Comparison of ENCODE assay signal across 10 cellular contexts in the genomic region with DNA sequence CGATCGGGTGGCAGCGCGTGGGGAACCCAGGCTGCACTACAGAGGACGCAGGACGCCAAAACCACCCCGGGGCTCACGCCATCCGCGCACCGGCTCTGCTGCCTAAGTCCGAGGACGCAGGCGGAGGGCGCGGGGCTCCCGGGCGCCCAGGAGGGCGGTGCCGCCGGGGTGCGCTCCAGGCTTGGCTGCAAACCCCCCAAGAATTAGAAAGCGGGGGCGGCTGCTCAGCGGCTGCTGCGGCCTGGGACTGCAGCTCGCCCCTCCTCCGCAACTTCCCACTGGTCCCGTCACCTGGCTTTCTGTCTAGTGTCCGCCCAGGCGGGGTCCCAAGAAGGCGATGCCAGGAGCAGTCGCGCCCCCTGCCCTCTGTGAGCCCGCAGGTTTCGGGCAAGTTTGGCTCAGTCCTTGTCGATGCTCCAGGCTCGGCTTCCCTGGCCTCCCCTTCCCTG. TPM values are rescaled to one million over a fixed set of nuclear protein-coding genes. Genes with fewer than 3 reads are reported as not detected.
A peak's percentile ranks its signal among the peaks of the same experiment; 100 is the strongest.
DNase-seq lines count a peak whose midpoint lies in the region; ATAC-seq and TF ChIP-seq lines count a peak whose summit lies in the region.
"Had no signal": no experiment of that assay in that cellular context is flagged by ENCODE, and none has a peak within 500 bp of the region (broad histone marks: within the 10 kb centered on the region; RNA-seq: fewer than 3 reads in every experiment).

No MANE protein-coding gene starts in this region.

- peaks cover 25% of the 10 kb centered on the region for H3K27me3 ChIP-seq in iPS-20b (ENCODE audit: insufficient read depth, low read length)

- peak overlapping the region; percentile 24; the same call in 1 of the 2 replicates for H3K9ac ChIP-seq in iPS-20b (ENCODE audit: low read depth, low read length)

- ATAC-seq in SK-N-SH treated with all-trans-retinoic acid at 6 μM for 48 hours (peak; percentile 19; the same call in 1 of the 3 replicates), sciatic nerve (peak; percentile 42)

- peak; percentile 19 for DNase-seq in NCI-H1092 treated with DMSO at 0.1 percent for 48 hours (lab: John Stamatoyannopoulos, UW)
- no peak for DNase-seq in NCI-H1092 (lab: John Stamatoyannopoulos, UW)
- DNase-seq in sciatic nerve (ENCODE audit: low spot score), result peak; percentile 52
- DNase-seq in GM10266 (ENCODE audit: extremely low spot score), result no peak
- DNase-seq in germinal center (ENCODE audit: low spot score), result no peak
- no peak for DNase-seq in A172 (ENCODE audit: low spot score)
- DNase-seq: activated T-cell treated with anti-CD3 and anti-CD28 coated beads for 4 hours, GOT3 had no signal

- no peaks in the 10 kb centered on the region for H3K9me3 ChIP-seq in iPS-20b (ENCODE audit: insufficient read depth, low read depth, low read length)

- H3K4me3 ChIP-seq in iPS-20b (ENCODE audit: low read length), result peak overlapping the region; percentile 73

- H3K27ac ChIP-seq in iPS-20b (ENCODE audit: low read length), result no peak overlapping the region

- no peaks in the 10 kb centered on the region for H3K36me3 ChIP-seq in iPS-20b (ENCODE audit: insufficient read depth, low read depth, low read length)

- intact Hi-C loops in sciatic nerve (cut with DNase I), result no loop called here

- TF ChIP-seq CTCF in GM10266 (IDR thresholded peaks at IDR 0.05; ENCODE audit: control insufficient read depth, insufficient read depth, low read depth, missing control alignments), result no peak

- H3K4me1 ChIP-seq in iPS-20b (ENCODE audit: insufficient read depth, low read length), result peaks cover 10% of the 10 kb centered on the region; the same call in 1 of the 2 replicates

TF ChIP-seq in SK-N-SH treated with all-trans-retinoic acid at 6 μM for 48 hours, 23 proteins besides CTCF, POLR2A, EP300 and RAD21:
- TF ChIP-seq, protein P1, sequence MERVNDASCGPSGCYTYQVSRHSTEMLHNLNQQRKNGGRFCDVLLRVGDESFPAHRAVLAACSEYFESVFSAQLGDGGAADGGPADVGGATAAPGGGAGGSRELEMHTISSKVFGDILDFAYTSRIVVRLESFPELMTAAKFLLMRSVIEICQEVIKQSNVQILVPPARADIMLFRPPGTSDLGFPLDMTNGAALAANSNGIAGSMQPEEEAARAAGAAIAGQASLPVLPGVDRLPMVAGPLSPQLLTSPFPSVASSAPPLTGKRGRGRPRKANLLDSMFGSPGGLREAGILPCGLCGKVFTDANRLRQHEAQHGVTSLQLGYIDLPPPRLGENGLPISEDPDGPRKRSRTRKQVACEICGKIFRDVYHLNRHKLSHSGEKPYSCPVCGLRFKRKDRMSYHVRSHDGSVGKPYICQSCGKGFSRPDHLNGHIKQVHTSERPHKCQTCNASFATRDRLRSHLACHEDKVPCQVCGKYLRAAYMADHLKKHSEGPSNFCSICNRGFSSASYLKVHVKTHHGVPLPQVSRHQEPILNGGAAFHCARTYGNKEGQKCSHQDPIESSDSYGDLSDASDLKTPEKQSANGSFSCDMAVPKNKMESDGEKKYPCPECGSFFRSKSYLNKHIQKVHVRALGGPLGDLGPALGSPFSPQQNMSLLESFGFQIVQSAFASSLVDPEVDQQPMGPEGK (CRISPR knock-in tag; IDR thresholded peaks at IDR 0.05; ENCODE audit: borderline replicate concordance), result no peak
- TF ChIP-seq ISL1 (CRISPR knock-in tag; IDR thresholded peaks at IDR 0.05), result no peak
- TF ChIP-seq ZC3H10 (CRISPR knock-in tag; IDR thresholded peaks at IDR 0.05), result no peak
- no peak for TF ChIP-seq ZNF8 (CRISPR knock-in tag; IDR thresholded peaks at IDR 0.05)
- TF ChIP-seq, protein P2, sequence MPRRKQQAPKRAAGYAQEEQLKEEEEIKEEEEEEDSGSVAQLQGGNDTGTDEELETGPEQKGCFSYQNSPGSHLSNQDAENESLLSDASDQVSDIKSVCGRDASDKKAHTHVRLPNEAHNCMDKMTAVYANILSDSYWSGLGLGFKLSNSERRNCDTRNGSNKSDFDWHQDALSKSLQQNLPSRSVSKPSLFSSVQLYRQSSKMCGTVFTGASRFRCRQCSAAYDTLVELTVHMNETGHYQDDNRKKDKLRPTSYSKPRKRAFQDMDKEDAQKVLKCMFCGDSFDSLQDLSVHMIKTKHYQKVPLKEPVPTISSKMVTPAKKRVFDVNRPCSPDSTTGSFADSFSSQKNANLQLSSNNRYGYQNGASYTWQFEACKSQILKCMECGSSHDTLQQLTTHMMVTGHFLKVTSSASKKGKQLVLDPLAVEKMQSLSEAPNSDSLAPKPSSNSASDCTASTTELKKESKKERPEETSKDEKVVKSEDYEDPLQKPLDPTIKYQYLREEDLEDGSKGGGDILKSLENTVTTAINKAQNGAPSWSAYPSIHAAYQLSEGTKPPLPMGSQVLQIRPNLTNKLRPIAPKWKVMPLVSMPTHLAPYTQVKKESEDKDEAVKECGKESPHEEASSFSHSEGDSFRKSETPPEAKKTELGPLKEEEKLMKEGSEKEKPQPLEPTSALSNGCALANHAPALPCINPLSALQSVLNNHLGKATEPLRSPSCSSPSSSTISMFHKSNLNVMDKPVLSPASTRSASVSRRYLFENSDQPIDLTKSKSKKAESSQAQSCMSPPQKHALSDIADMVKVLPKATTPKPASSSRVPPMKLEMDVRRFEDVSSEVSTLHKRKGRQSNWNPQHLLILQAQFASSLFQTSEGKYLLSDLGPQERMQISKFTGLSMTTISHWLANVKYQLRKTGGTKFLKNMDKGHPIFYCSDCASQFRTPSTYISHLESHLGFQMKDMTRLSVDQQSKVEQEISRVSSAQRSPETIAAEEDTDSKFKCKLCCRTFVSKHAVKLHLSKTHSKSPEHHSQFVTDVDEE (CRISPR knock-in tag; IDR thresholded peaks at IDR 0.05), result no peak
- TF ChIP-seq ZNF70 (CRISPR knock-in tag; IDR thresholded peaks at IDR 0.05), result no peak
- TF ChIP-seq SNAI2 (CRISPR knock-in tag; IDR thresholded peaks at IDR 0.05), result no peak
- TF ChIP-seq ZNF565 (CRISPR knock-in tag; conservative IDR thresholded peaks at IDR 0.05; ENCODE audit: low read depth), result no peak
- TF ChIP-seq ZFP3 (CRISPR knock-in tag; IDR thresholded peaks at IDR 0.05), result no peak

RNA-seq across cellular contexts. Expression of a gene that starts 1.7 kb away (rescaled TPM):
- 2.9 TPM for total RNA-seq in sciatic nerve
- total RNA-seq in A172 (2014; rRNA removed; shearing (Covaris generic)), result not detected in 2 replicates

Comparison
In these comparisons a context has a peak if more than half of its experiments do, and no peak if none do; other contexts are left out.
1. DNase-seq: peak in NCI-H1092 treated with DMSO at 0.1 percent for 48 hours (single experiment) and sciatic nerve (single experiment); none in NCI-H1092 (single experiment), GM10266 (single experiment), germinal center (single experiment) and A172 (single experiment).